12 cellular contexts compared by ENCODE assay signal in genomic region chr3:116453676-116454346, GRCh38. TPM values are rescaled to one million over a fixed set of nuclear protein-coding genes. Genes with fewer than 3 reads are reported as not detected.
DNase-seq lines count a peak whose midpoint lies in the region; ATAC-seq, FAIRE-seq and TF ChIP-seq lines count a peak whose summit lies in the region.
"Had no signal": no experiment of that assay in that cellular context is flagged by ENCODE, and none has a peak within 500 bp of the region (broad histone marks: within the 10 kb centered on the region; RNA-seq: fewer than 3 reads in every experiment).

No MANE protein-coding gene starts in this region.

- no peaks in the 10 kb centered on the region for H3K79me2 ChIP-seq in neural cell (replicated peaks; ENCODE audit: insufficient read depth, low read length)

- H3K27ac ChIP-seq in C4-2B (no peak overlapping the region), neural cell (ENCODE audit: low read length) (no peak overlapping the region)

- TF ChIP-seq CTCF in C4-2B (conservative IDR thresholded peaks at IDR 0.05) (peak; percentile 38), LNCAP (IDR thresholded peaks at IDR 0.05) (0 out of 2 replicates have a peak, but pooled peaks have one; percentile 13), bronchial epithelial cell (IDR thresholded peaks at IDR 0.05; ENCODE audit: insufficient read depth, low read length, severe bottlenecking) (no peak), neural cell (IDR thresholded peaks at IDR 0.05; ENCODE audit: poor library complexity, severe bottlenecking) (peak; percentile 61)

- DNase-seq in bronchial epithelial cell (ENCODE audit: low read depth) (peak; percentile 2), ecto neural progenitor cell (ENCODE audit: low spot score) (no peak)
- DNase-seq in activated CD4-positive, alpha-beta T cell treated with anti-CD3 and anti-CD28 coated beads, Interleukin-2, amount 10 ng/mL, durations not matched to agents 7 days and 5 days, result no peak
- DNase-seq: activated CD8-positive, alpha-beta T cell treated with anti-CD3 and anti-CD28 coated beads, Interleukin-2, amount 10 ng/mL, durations not matched to agents 7 days and 5 days; GF-D8; naive thymus-derived CD4-positive, alpha-beta T cell; stimulated activated CD4-positive, alpha-beta T cell treated with anti-CD3 and anti-CD28 coated beads, Interleukin-15, amount 100 ng/mL, for 24 hours had no signal

- H3K4me2 ChIP-seq in neural cell (ENCODE audit: low read length), result no peak overlapping the region

- POLR2A ChIA-PET in activated CD4-positive, alpha-beta T cell treated with anti-CD3 and anti-CD28 coated beads, Interleukin-2, amount 10 ng/mL, durations not matched to agents 7 days and 5 days (lab: Charles Lee), result no interaction called here

- H3K9me2 ChIP-seq in neural cell (ENCODE audit: insufficient read depth, low read length), result no peaks in the 10 kb centered on the region

- no peaks in the 10 kb centered on the region for H3K4me1 Mint-ChIP-seq in activated CD4-positive, alpha-beta T cell treated with anti-CD3 and anti-CD28 coated beads, Interleukin-2, amount 10 ng/mL, durations not matched to agents 7 days and 5 days
- H3K4me1 Mint-ChIP-seq: naive thymus-derived CD4-positive, alpha-beta T cell had no signal

- no peaks in the 10 kb centered on the region for H3K36me3 Mint-ChIP-seq in activated CD4-positive, alpha-beta T cell treated with anti-CD3 and anti-CD28 coated beads, Interleukin-2, amount 10 ng/mL, durations not matched to agents 7 days and 5 days (ENCODE audit: low read depth)
- H3K36me3 Mint-ChIP-seq: naive thymus-derived CD4-positive, alpha-beta T cell had no signal

- peaks cover 3% of the 10 kb centered on the region for H3K9me3 Mint-ChIP-seq in activated CD4-positive, alpha-beta T cell treated with anti-CD3 and anti-CD28 coated beads, Interleukin-2, amount 10 ng/mL, durations not matched to agents 7 days and 5 days

- TF ChIP-seq EP300 in neural cell (conservative IDR thresholded peaks at IDR 0.05; ENCODE audit: poor library complexity, severe bottlenecking), result no peak

- H3K4me3 Mint-ChIP-seq in activated CD4-positive, alpha-beta T cell treated with anti-CD3 and anti-CD28 coated beads, Interleukin-2, amount 10 ng/mL, durations not matched to agents 7 days and 5 days, result no peak overlapping the region
- H3K4me3 Mint-ChIP-seq: activated CD8-positive, alpha-beta T cell treated with anti-CD3 and anti-CD28 coated beads, Interleukin-2, amount 10 ng/mL, durations not matched to agents 7 days and 5 days; naive thymus-derived CD4-positive, alpha-beta T cell had no signal

- H3K36me3 ChIP-seq in bronchial epithelial cell (ENCODE audit: control insufficient read depth, insufficient read depth, low read length), result no peaks in the 10 kb centered on the region
- no peaks in the 10 kb centered on the region for H3K36me3 ChIP-seq in neural cell (ENCODE audit: insufficient read depth, low read length)

- ATAC-seq in GM21619 (IDR thresholded peaks at IDR 0.05; ENCODE audit: unreplicated experiment) (no peak), HG02973 (IDR thresholded peaks at IDR 0.05; ENCODE audit: unreplicated experiment) (no peak)
- ATAC-seq: activated CD8-positive, alpha-beta T cell treated with anti-CD3 and anti-CD28 coated beads, Interleukin-2, amount 10 ng/mL, durations not matched to agents 7 days and 5 days; naive thymus-derived CD4-positive, alpha-beta T cell had no signal

- H3K4me3 ChIP-seq in bronchial epithelial cell (ENCODE audit: low read depth, low read length) (no peak overlapping the region), neural cell (ENCODE audit: low read length) (no peak overlapping the region)

- H3K27me3 Mint-ChIP-seq in activated CD4-positive, alpha-beta T cell treated with anti-CD3 and anti-CD28 coated beads, Interleukin-2, amount 10 ng/mL, durations not matched to agents 7 days and 5 days, result no peaks in the 10 kb centered on the region
- H3K27me3 Mint-ChIP-seq: naive thymus-derived CD4-positive, alpha-beta T cell had no signal

- H2AFZ ChIP-seq in neural cell (ENCODE audit: low read depth, low read length), result no peak overlapping the region

- no peaks in the 10 kb centered on the region for H3K9me3 ChIP-seq in neural cell (ENCODE audit: low read length)

- no peaks in the 10 kb centered on the region for H4K20me1 ChIP-seq in neural cell (ENCODE audit: insufficient read depth)

- no peak overlapping the region for H3K9ac ChIP-seq in neural cell (ENCODE audit: low read length)

- H3K27me3 ChIP-seq in bronchial epithelial cell (ENCODE audit: control insufficient read depth, insufficient read depth, low read length) (no peaks in the 10 kb centered on the region), neural cell (ENCODE audit: insufficient read depth, low read depth, low read length) (no peaks in the 10 kb centered on the region)

- FAIRE-seq in bronchial epithelial cell (lab: Jason Lieb, UNC), result no peak

- no peak overlapping the region for H3K27ac Mint-ChIP-seq in activated CD4-positive, alpha-beta T cell treated with anti-CD3 and anti-CD28 coated beads, Interleukin-2, amount 10 ng/mL, durations not matched to agents 7 days and 5 days
- H3K27ac Mint-ChIP-seq: activated CD8-positive, alpha-beta T cell treated with anti-CD3 and anti-CD28 coated beads, Interleukin-2, amount 10 ng/mL, durations not matched to agents 7 days and 5 days; naive thymus-derived CD4-positive, alpha-beta T cell had no signal

- peak; percentile 58 for TF ChIP-seq RAD21 in neural cell (conservative IDR thresholded peaks at IDR 0.05)

- CTCF ChIA-PET in activated CD4-positive, alpha-beta T cell treated with anti-CD3 and anti-CD28 coated beads, Interleukin-2, amount 10 ng/mL, durations not matched to agents 7 days and 5 days (lab: Charles Lee), result no interaction called here

- H3F3A ChIP-seq in neural cell (ENCODE audit: insufficient read depth, low read length, poor library complexity, severe bottlenecking), result no peaks in the 10 kb centered on the region

TF ChIP-seq in neural cell, 6 proteins besides CTCF, POLR2A, EP300 and RAD21:
- no peak for TF ChIP-seq REST (IDR thresholded peaks at IDR 0.05; ENCODE audit: borderline replicate concordance)
- peak; percentile 55 for TF ChIP-seq SMC3 (conservative IDR thresholded peaks at IDR 0.05; ENCODE audit: poor library complexity)

RNA-seq across cellular contexts. Expression of gene LSAMP, which starts 8.5 kb away (rescaled TPM):
- total RNA-seq in bronchial epithelial cell, result 0.26 TPM in 1 of 2 replicates, not detected in the other
- polyA plus RNA-seq in neural cell, result 89.6 and 93.6 TPM in 2 replicates
- polyA minus RNA-seq in neural cell, result 126 and 169 TPM in 2 replicates
- not detected for total RNA-seq in activated CD4-positive, alpha-beta T cell treated with anti-CD3 and anti-CD28 coated beads, Interleukin-2, amount 10 ng/mL, durations not matched to agents 7 days and 5 days
- total RNA-seq: activated CD8-positive, alpha-beta T cell treated with anti-CD3 and anti-CD28 coated beads, Interleukin-2, amount 10 ng/mL, durations not matched to agents 7 days and 5 days; naive thymus-derived CD4-positive, alpha-beta T cell had no signal
- polyA plus RNA-seq: naive thymus-derived CD4-positive, alpha-beta T cell had no signal
